Comparison of ENCODE assay signal across 19 cellular contexts in the genomic region with DNA sequence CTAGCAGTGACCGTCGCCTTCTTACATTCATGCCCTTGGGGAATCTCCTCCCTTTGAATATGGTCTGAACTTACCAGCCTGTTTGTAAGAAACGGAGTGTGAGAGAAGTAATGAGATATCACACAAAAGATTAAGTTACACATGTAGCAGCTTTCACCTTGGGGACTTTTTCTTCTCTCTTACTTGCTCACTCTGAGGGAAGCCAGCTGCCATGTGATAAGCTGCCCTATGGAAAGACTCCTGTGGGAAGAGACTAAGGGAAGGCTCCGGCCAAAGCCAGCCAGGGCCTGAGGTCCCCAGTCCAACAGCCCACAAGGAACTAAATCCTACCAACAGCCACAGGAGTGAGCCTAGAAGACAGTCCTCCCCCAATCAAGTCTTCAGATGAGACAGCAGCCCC.
DNase-seq lines count a peak whose midpoint lies in the region; ATAC-seq, FAIRE-seq and TF ChIP-seq lines count a peak whose summit lies in the region.
"Had no signal": no experiment of that assay in that cellular context is flagged by ENCODE, and none has a peak within 500 bp of the region (broad histone marks: within the 10 kb centered on the region; RNA-seq: fewer than 3 reads in every experiment).

No MANE protein-coding gene starts in this region.

- no peak overlapping the region for H3K4me3 Mint-ChIP-seq in neural progenitor cell
- no peak overlapping the region for H3K4me3 Mint-ChIP-seq in activated T-cell treated with anti-CD3 and anti-CD28 coated beads, Interleukin-2, amount 50 U/mL, for 72 hours
- H3K4me3 Mint-ChIP-seq: CD4-positive, alpha-beta T cell; H9 had no signal

- H3K27ac Mint-ChIP-seq in neural progenitor cell: peak overlapping the region; percentile 34
- no peak overlapping the region for H3K27ac Mint-ChIP-seq in activated T-cell treated with anti-CD3 and anti-CD28 coated beads, Interleukin-2, amount 50 U/mL, for 72 hours
- H3K27ac Mint-ChIP-seq: CD4-positive, alpha-beta T cell; H9 had no signal

- TF ChIP-seq RAD21 in H1 (IDR thresholded peaks at IDR 0.05 in 1 of 2, conservative IDR thresholded peaks at IDR 0.05 in 1 of 2; ENCODE audit: low read depth in 2 of 2, low read length in 2 of 2): no peak

- no peak for FAIRE-seq in H1 (lab: Jason Lieb, UNC)
- FAIRE-seq: A549, D721Med had no signal

- H3K23ac ChIP-seq in H1 (ENCODE audit: insufficient read length): no peak overlapping the region

- no peak overlapping the region for H3K14ac ChIP-seq in H1 (ENCODE audit: insufficient read length)

- H4K8ac ChIP-seq in H1 (ENCODE audit: extremely low read depth, insufficient read depth, low read length): no peak overlapping the region

- CTCF ChIA-PET in HEK293 (lab: Yijun Ruan, JAX) (interaction anchor here (0.6 to 3.6 kb wide), 6 partner anchors 9 to 334 kb away, joined by 3 to 16 read pairs (median 6); no protein-coding TSS in a partner anchor), H1 (lab: Charles Lee; ENCODE audit: partially characterized antibody) (interaction anchor here (0.9 to 6.8 kb wide), 6 partner anchors 10 to 281 kb away, joined by 3 to 75 read pairs (median 4); a partner anchor contains a TSS)

- H3K4me1 ChIP-seq in HEK293 (ENCODE audit: control insufficient read depth, insufficient read depth, low read length) (no peaks in the 10 kb centered on the region; the same call in none of the 2 replicates), H1 (replicated peaks in 1 of 4; ENCODE audit: control insufficient read depth in 3 of 4, insufficient read depth in 4 of 4, low read length in 3 of 4) (peaks cover 4 to 18% (median 9%) of the 10 kb centered on the region in 4 experiments; a peak in 6 of 7 replicates), neural progenitor cell (peaks cover 25% of the 10 kb centered on the region), colonic mucosa (no peaks in the 10 kb centered on the region)
- H3K4me1 ChIP-seq: A549, Caco-2 had no signal

- no peak overlapping the region for H2AK5ac ChIP-seq in H1 (ENCODE audit: low read depth, low read length)

- peaks cover 0 to 7% (median 2%) of the 10 kb centered on the region in 4 experiments; a peak in 5 of 7 replicates for H3K27me3 ChIP-seq in H1 (replicated peaks in 1 of 4; ENCODE audit: control insufficient read depth in 3 of 4, extremely low read depth in 1 of 4, insufficient read depth in 3 of 4, low read length in 3 of 4)
- H3K27me3 ChIP-seq in neural progenitor cell: peaks cover 12% of the 10 kb centered on the region
- no peaks in the 10 kb centered on the region for H3K27me3 ChIP-seq in colonic mucosa

- H4K5ac ChIP-seq in H1 (ENCODE audit: insufficient read length, low read depth, low read length): no peak overlapping the region

- WGBS in H1 (ENCODE audit: extremely low coverage in 1 of 2, insufficient coverage in 1 of 2, insufficient read length in 1 of 2, insufficient replicate concordance in 2 of 2, low coverage in 1 of 2, low lambda C conversion rate in 2 of 2, missing lambda C conversion rate in 1 of 2), 2 experiments: 96% methylated on average over 4 of the region's 4 CpGs; no CpG with 5 or more reads in 1 of the 2 experiments

- H3K18ac ChIP-seq in H1 (ENCODE audit: extremely low read depth, low read length): no peak overlapping the region

- H3F3A ChIP-seq in neural progenitor cell (ENCODE audit: low read depth): peaks cover 17% of the 10 kb centered on the region

- H3K4me2 ChIP-seq in H1 (ENCODE audit: insufficient read depth in 1 of 2, low read depth in 2 of 2, low read length in 2 of 2) (no peak overlapping the region), neural progenitor cell (no peak overlapping the region)
- H3K4me2 ChIP-seq: A549 had no signal

- no peaks in the 10 kb centered on the region for H3K36me3 Mint-ChIP-seq in neural progenitor cell
- peaks cover 0 to 1% of the 10 kb centered on the region in 2 donors for H3K36me3 Mint-ChIP-seq in activated T-cell treated with anti-CD3 and anti-CD28 coated beads, Interleukin-2, amount 50 U/mL, for 72 hours (ENCODE audit: insufficient read depth in 2 of 2)

- H2BK12ac ChIP-seq in H1 (ENCODE audit: low read depth, low read length): no peak overlapping the region

- H2AFZ ChIP-seq in H1 (ENCODE audit: low read length) (no peak overlapping the region), neural progenitor cell (replicated peaks) (no peak overlapping the region)

- peaks cover 37% of the 10 kb centered on the region for H3K4me1 Mint-ChIP-seq in neural progenitor cell
- no peaks in the 10 kb centered on the region for H3K4me1 Mint-ChIP-seq in activated T-cell treated with anti-CD3 and anti-CD28 coated beads, Interleukin-2, amount 50 U/mL, for 72 hours (ENCODE audit: low read depth)

- H3K9me3 ChIP-seq in HEK293 (ENCODE audit: control insufficient read depth, insufficient read depth, low read depth, low read length) (no peaks in the 10 kb centered on the region), H1 (ENCODE audit: insufficient read depth in 2 of 2, low read depth in 1 of 2, low read length in 1 of 2) (peaks cover 3 to 6% of the 10 kb centered on the region in 2 experiments; a peak in 3 of 4 replicates), neural progenitor cell (ENCODE audit: low read depth) (no peaks in the 10 kb centered on the region), colonic mucosa (no peaks in the 10 kb centered on the region)
- H3K9me3 ChIP-seq: A549, Caco-2 had no signal

- no peak for TF ChIP-seq CTCF in HEK293 (tag by site-specific recombination; IDR thresholded peaks at IDR 0.05)
- no peak for TF ChIP-seq CTCF in H1 (IDR thresholded peaks at IDR 0.05; ENCODE audit: control extremely low read depth in 1 of 3, insufficient read depth in 1 of 3, low read depth in 1 of 3, low read length in 3 of 3)
- TF ChIP-seq CTCF in neural progenitor cell (IDR thresholded peaks at IDR 0.05): no peak
- no peak for TF ChIP-seq CTCF in colonic mucosa (IDR thresholded peaks at IDR 0.05)

- H3K23me2 ChIP-seq in H1 (ENCODE audit: low read depth, low read length): peaks cover 6% of the 10 kb centered on the region; the same call in 1 of the 2 replicates

- no peak for ATAC-seq in activated T-cell treated with anti-CD3 and anti-CD28 coated beads, Interleukin-2, amount 50 U/mL, for 72 hours (replicated peaks in 1 of 2)
- ATAC-seq: A549 had no signal

- H4K20me1 ChIP-seq in H1 (replicated peaks in 1 of 2; ENCODE audit: control insufficient read depth in 1 of 2, insufficient read depth in 2 of 2, low read length in 2 of 2) (peaks cover 0 to 4% of the 10 kb centered on the region in 2 experiments), neural progenitor cell (ENCODE audit: low read depth) (no peaks in the 10 kb centered on the region)

- no peak overlapping the region for H2BK15ac ChIP-seq in H1 (ENCODE audit: low read length)

- no peak overlapping the region for H3K4ac ChIP-seq in H1 (replicated peaks; ENCODE audit: insufficient read length, low read depth, low read length)

- H3K9ac ChIP-seq in H1 (replicated peaks in 1 of 4; ENCODE audit: extremely low read depth in 1 of 4, low read depth in 3 of 4, low read length in 3 of 4): no peak overlapping the region
- H3K9ac ChIP-seq in neural progenitor cell: no peak overlapping the region
- H3K9ac ChIP-seq in colonic mucosa (ENCODE audit: low read depth in 2 of 2, low read length in 2 of 2): no peak overlapping the region

- H3K36me3 ChIP-seq in HEK293 (ENCODE audit: control insufficient read depth in 2 of 2, insufficient read depth in 1 of 2, low read length in 2 of 2): no peaks in the 10 kb centered on the region
- H3K36me3 ChIP-seq in H1 (ENCODE audit: control insufficient read depth in 2 of 4, insufficient read depth in 4 of 4, low read length in 3 of 4): no peaks in the 10 kb centered on the region
- H3K36me3 ChIP-seq in neural progenitor cell: no peaks in the 10 kb centered on the region
- no peaks in the 10 kb centered on the region for H3K36me3 ChIP-seq in colonic mucosa

- no peaks in the 10 kb centered on the region for H3K27me3 Mint-ChIP-seq in neural progenitor cell (ENCODE audit: insufficient read depth, low read depth)
- H3K27me3 Mint-ChIP-seq in activated T-cell treated with anti-CD3 and anti-CD28 coated beads, Interleukin-2, amount 50 U/mL, for 72 hours (ENCODE audit: low read depth): peaks cover 42% of the 10 kb centered on the region

- H2BK5ac ChIP-seq in H1 (ENCODE audit: low read depth, low read length): no peak overlapping the region

- peaks cover 7% of the 10 kb centered on the region for H3K9me3 Mint-ChIP-seq in neural progenitor cell
- H3K9me3 Mint-ChIP-seq in activated T-cell treated with anti-CD3 and anti-CD28 coated beads, Interleukin-2, amount 50 U/mL, for 72 hours: no peaks in the 10 kb centered on the region
- H3K9me3 Mint-ChIP-seq: CD4-positive, alpha-beta T cell had no signal

- no peak for TF ChIP-seq POLR2A in H1 (IDR thresholded peaks at IDR 0.05; ENCODE audit: control extremely low read depth in 1 of 2, low read depth in 2 of 2, low read length in 2 of 2)

- intact Hi-C loops in colonic mucosa (cut with DNase I): no loop called here

- POLR2A ChIA-PET in HEK293 (lab: Yijun Ruan, JAX): no interaction called here
- POLR2A ChIA-PET in H1 (lab: Charles Lee; ENCODE audit: partially characterized antibody): interaction anchor here (1.7 kb wide), 1 partner anchor 247 kb away, joined by 4 read pairs; a partner anchor contains a TSS

- no peak overlapping the region for H2BK20ac ChIP-seq in H1 (ENCODE audit: low read length)

- H3K79me1 ChIP-seq in H1 (ENCODE audit: low read depth, low read length): no peaks in the 10 kb centered on the region; the same call in 1 of the 2 replicates

- DNase-seq in NCI-H146 (lab: John Stamatoyannopoulos, UW): peak; percentile 28
- DNase-seq in NCI-H146 treated with DMSO at 0.1 percent for 48 hours (lab: John Stamatoyannopoulos, UW; ENCODE audit: unreplicated experiment): no peak
- DNase-seq in H1 (ENCODE audit: low read depth in 1 of 2, low spot score in 2 of 2): no peak
- no peak for DNase-seq in neural progenitor cell (ENCODE audit: low spot score)
- DNase-seq in activated T-cell treated with anti-CD3 and anti-CD28 coated beads, Interleukin-2, amount 50 U/mL, for 72 hours: no peak
- DNase-seq in colonic mucosa: no peak
- DNase-seq in NK-92 treated with Interleukin-12 subunit alpha and Interleukin-12 subunit beta, amount 100 ng/mL, for 24 hours (lab: John Stamatoyannopoulos, UW): no peak
- DNase-seq: AML-193; Caco-2; CD4-positive, alpha-beta T cell; GF-D8; GOT3; H9 had no signal

- no peak overlapping the region for H3K56ac ChIP-seq in H1 (replicated peaks; ENCODE audit: insufficient read length, low read depth, low read length)

- H3K4me3 ChIP-seq in HEK293 (ENCODE audit: low read depth, low read length) (no peak overlapping the region), H1 (ENCODE audit: extremely low read depth in 1 of 4, insufficient read depth in 2 of 4, low read depth in 3 of 4, low read length in 4 of 4) (no peak overlapping the region), neural progenitor cell (no peak overlapping the region), colonic mucosa (no peak overlapping the region)
- H3K4me3 ChIP-seq: A549 had no signal

- peak overlapping the region; percentile 57 for H4K91ac ChIP-seq in H1 (replicated peaks; ENCODE audit: insufficient read length, low read length)

- no peak for TF ChIP-seq EP300 in H1 (IDR thresholded peaks at IDR 0.05; ENCODE audit: borderline replicate concordance in 1 of 2, low read depth in 2 of 2, low read length in 2 of 2)

- no peak overlapping the region for H2BK120ac ChIP-seq in H1 (replicated peaks; ENCODE audit: low read depth, low read length)

- H3K27ac ChIP-seq in HEK293 (ENCODE audit: extremely low read depth, low read depth, low read length) (no peak overlapping the region), H1 (ENCODE audit: low read depth, low read length) (no peak overlapping the region), neural progenitor cell (no peak overlapping the region), colonic mucosa (no peak overlapping the region)
- H3K27ac ChIP-seq: 22Rv1, A549, C4-2B, HL-60 had no signal

- H3K79me2 ChIP-seq in H1 (ENCODE audit: control insufficient read depth in 1 of 2, insufficient read depth in 2 of 2, low read length in 2 of 2) (no peaks in the 10 kb centered on the region), neural progenitor cell (ENCODE audit: low read depth) (no peaks in the 10 kb centered on the region)
